1 cellular context compared by ENCODE assay signal in genomic region chr10:30348378-30348776, GRCh38.
TF ChIP-seq lines count a peak whose summit lies in the region.

No MANE protein-coding gene starts in this region.

TF ChIP-seq in HCT116, 20 proteins besides CTCF, POLR2A, EP300 and RAD21:
- TF ChIP-seq EZH2 (IDR thresholded peaks at IDR 0.05): no peak
- TF ChIP-seq ZBTB33 (IDR thresholded peaks at IDR 0.05; ENCODE audit: extremely low read depth, insufficient replicate concordance, low read length): no peak
- TF ChIP-seq SIN3A (IDR thresholded peaks at IDR 0.05; ENCODE audit: low read depth): no peak
- no peak for TF ChIP-seq EGR1 (IDR thresholded peaks at IDR 0.05; ENCODE audit: low read depth)
- no peak for TF ChIP-seq ATF3 (IDR thresholded peaks at IDR 0.05)
